Comparison of ENCODE assay signal across 28 cellular contexts in the genomic region with DNA sequence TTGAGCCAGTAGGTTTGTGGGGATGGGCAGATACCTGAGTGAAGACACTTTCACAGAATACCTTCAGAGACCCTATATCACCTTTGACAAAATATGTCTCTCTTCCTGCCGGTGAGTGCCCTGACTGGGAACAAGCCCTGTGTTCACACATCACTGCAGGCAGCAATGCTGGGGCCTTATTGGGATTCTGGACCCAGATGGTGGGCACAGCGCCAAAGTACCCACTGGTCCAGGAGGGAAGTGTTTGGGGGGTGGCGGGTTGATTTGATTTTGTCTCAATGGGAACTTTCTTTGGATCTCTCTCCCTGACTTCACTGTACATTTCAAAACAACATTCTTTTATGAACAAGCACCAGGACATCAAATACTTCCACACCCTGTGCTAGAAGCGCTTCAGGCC.
DNase-seq lines count a peak whose midpoint lies in the region; ATAC-seq, FAIRE-seq and TF ChIP-seq lines count a peak whose summit lies in the region.
"Had no signal": no experiment of that assay in that cellular context is flagged by ENCODE, and none has a peak within 500 bp of the region (broad histone marks: within the 10 kb centered on the region; RNA-seq: fewer than 3 reads in every experiment).

No MANE protein-coding gene starts in this region.

- DNase-seq in NCI-H446 treated with DMSO at 0.1 percent for 48 hours (lab: John Stamatoyannopoulos, UW) (peak; percentile 1), NCI-H446 (lab: John Stamatoyannopoulos, UW) (no peak), adipocyte (ENCODE audit: low read depth) (peak; percentile 45), left lung (no peak), upper lobe of right lung (no peak), GM12892 (ENCODE audit: insufficient read length) (no peak), gastrocnemius medialis (no peak)
- DNase-seq: Caco-2, DMS79 treated with DMSO at 0.1 percent for 48 hours, GM23248, H9, Kasumi-1, NCI-H1105 treated with DMSO at 0.1 percent for 48 hours, NCI-H2029, NCI-H226, NCI-H526, NCI-H82, Right ventricle myocardium superior, RPMI8226, T-helper 1 cell had no signal

- H3K9me3 ChIP-seq in adipocyte (ENCODE audit: control insufficient read depth, low read length), result peaks cover 4% of the 10 kb centered on the region
- H3K9me3 ChIP-seq in left lung, result peaks cover 0 to under 1% of the 10 kb centered on the region in 2 donors
- H3K9me3 ChIP-seq in upper lobe of right lung, result no peaks in the 10 kb centered on the region
- no peaks in the 10 kb centered on the region for H3K9me3 ChIP-seq in gastrocnemius medialis
- H3K9me3 ChIP-seq: Caco-2, SJSA1 had no signal

- TF ChIP-seq CTCF in left lung (IDR thresholded peaks at IDR 0.05), result no peak
- no peak for TF ChIP-seq CTCF in upper lobe of right lung (IDR thresholded peaks at IDR 0.05)
- no peak for TF ChIP-seq CTCF in gastrocnemius medialis (IDR thresholded peaks at IDR 0.05 in 4 of 5, conservative IDR thresholded peaks at IDR 0.05 in 1 of 5)

- FAIRE-seq in GM12892 (lab: Jason Lieb, UNC), result no peak
- FAIRE-seq: A204.1, GM18507, HTR-8/SVneo, K562 had no signal

- H3K4me1 ChIP-seq in adipocyte (ENCODE audit: control insufficient read depth, insufficient read depth, low read length) (no peaks in the 10 kb centered on the region), left lung (no peaks in the 10 kb centered on the region), upper lobe of right lung (no peaks in the 10 kb centered on the region), gastrocnemius medialis (no peaks in the 10 kb centered on the region)
- H3K4me1 ChIP-seq: SJSA1 had no signal

- H3K36me3 ChIP-seq in adipocyte (ENCODE audit: control insufficient read depth, insufficient read depth, low read length, severe bottlenecking) (no peaks in the 10 kb centered on the region), left lung (no peaks in the 10 kb centered on the region), upper lobe of right lung (no peaks in the 10 kb centered on the region), gastrocnemius medialis (no peaks in the 10 kb centered on the region)
- H3K36me3 ChIP-seq: SJSA1 had no signal

- H3K27ac ChIP-seq in left lung (no peak overlapping the region), upper lobe of right lung (no peak overlapping the region), gastrocnemius medialis (no peak overlapping the region)
- H3K27ac ChIP-seq: C4-2B, GM23248, SJSA1 had no signal

- TF ChIP-seq POLR2A in GM12892 (IDR thresholded peaks at IDR 0.05; ENCODE audit: low read depth, low read length), result no peak
- TF ChIP-seq POLR2A in gastrocnemius medialis (IDR thresholded peaks at IDR 0.05), result no peak

- ATAC-seq in left lung (peak; percentile 23), upper lobe of right lung (peak; percentile 55), GM18870 (IDR thresholded peaks at IDR 0.05; ENCODE audit: unreplicated experiment) (no peak), gastrocnemius medialis (no peak)
- ATAC-seq: CD8-positive, alpha-beta T cell; K562 had no signal

- H3K27me3 ChIP-seq in adipocyte (replicated peaks; ENCODE audit: control insufficient read depth, insufficient read depth, low read length) (no peaks in the 10 kb centered on the region), left lung (no peaks in the 10 kb centered on the region), upper lobe of right lung (no peaks in the 10 kb centered on the region), gastrocnemius medialis (no peaks in the 10 kb centered on the region)

- intact Hi-C loops in left lung (cut with DNase I) (no loop called here), upper lobe of right lung (cut with DNase I) (no loop called here), gastrocnemius medialis (cut with DNase I; ENCODE audit: low total_unique reads) (no loop called here)

- H3K4me3 ChIP-seq in adipocyte (ENCODE audit: low read length), result no peak overlapping the region
- no peak overlapping the region for H3K4me3 ChIP-seq in left lung
- no peak overlapping the region for H3K4me3 ChIP-seq in upper lobe of right lung
- no peak overlapping the region for H3K4me3 ChIP-seq in gastrocnemius medialis
- H3K4me3 ChIP-seq: GM23248, K562, SJSA1 had no signal

- no peak overlapping the region for H3K9ac ChIP-seq in adipocyte (ENCODE audit: low read length)
- H3K9ac ChIP-seq: GM23248 had no signal

- in situ Hi-C loops in gastrocnemius medialis (cut with MboI; ENCODE audit: low sequenced_read_pairs in 4 of 4), result no loop called here

Comparison
In these comparisons a context has a peak if more than half of its experiments do, and no peak if none do; other contexts are left out.
1. DNase-seq: peak in NCI-H446 treated with DMSO at 0.1 percent for 48 hours (single experiment) and adipocyte (single experiment); none in NCI-H446 (0 of 2), left lung (0 of 2), upper lobe of right lung (single experiment), GM12892 (single experiment) and gastrocnemius medialis (0 of 2).
2. ATAC-seq: peak in left lung (single experiment) and upper lobe of right lung (single experiment); none in GM18870 (single experiment) and gastrocnemius medialis (0 of 2).